Comparison of ENCODE assay signal across 16 cellular contexts in genomic region chr15:57245130-57245529, GRCh38.
DNase-seq lines count a peak whose midpoint lies in the region; TF ChIP-seq lines count a peak whose summit lies in the region.
"Had no signal": no experiment of that assay in that cellular context is flagged by ENCODE, and none has a peak within 500 bp of the region (broad histone marks: within the 10 kb centered on the region; RNA-seq: fewer than 3 reads in every experiment).

No MANE protein-coding gene starts in this region.

- TF ChIP-seq CTCF in foreskin fibroblast (IDR thresholded peaks at IDR 0.05; ENCODE audit: low read depth, low read length) (no peak), progenitor cell of endocrine pancreas (IDR thresholded peaks at IDR 0.05; ENCODE audit: unreplicated experiment) (no peak)

- H3K36me3 Mint-ChIP-seq in progenitor cell of endocrine pancreas (ENCODE audit: insufficient read depth), result peaks cover 23% of the 10 kb centered on the region
- peaks cover 26% of the 10 kb centered on the region for H3K36me3 Mint-ChIP-seq in activated CD4-positive, alpha-beta T cell treated with anti-CD3 and anti-CD28 coated beads, Interleukin-2, amount 10 ng/mL, durations not matched to agents 7 days and 5 days (ENCODE audit: low read depth)

- POLR2A ChIA-PET in activated CD4-positive, alpha-beta T cell treated with anti-CD3 and anti-CD28 coated beads, Interleukin-2, amount 10 ng/mL, durations not matched to agents 7 days and 5 days (lab: Charles Lee), result no interaction called here

- H3K9me3 Mint-ChIP-seq in progenitor cell of endocrine pancreas (ENCODE audit: low read depth), result no peaks in the 10 kb centered on the region
- H3K9me3 Mint-ChIP-seq in activated CD4-positive, alpha-beta T cell treated with anti-CD3 and anti-CD28 coated beads, Interleukin-2, amount 10 ng/mL, durations not matched to agents 7 days and 5 days, result no peaks in the 10 kb centered on the region
- H3K9me3 Mint-ChIP-seq: neural progenitor cell had no signal

- DNase-seq in NCI-H1436 (lab: John Stamatoyannopoulos, UW) (peak; percentile 31), NCI-H1436 treated with DMSO at 0.1 percent for 48 hours (lab: John Stamatoyannopoulos, UW) (no peak), NOMO-1 (lab: John Stamatoyannopoulos, UW; ENCODE audit: unreplicated experiment in 2 of 2) (peak; percentile 34 to 83), foreskin fibroblast (peak; percentile 20 to 43), progenitor cell of endocrine pancreas (ENCODE audit: low spot score, unreplicated experiment) (no peak), A172 (ENCODE audit: low spot score) (no peak), medulla oblongata (ENCODE audit: extremely low spot score) (no peak)
- no peak for DNase-seq in activated CD4-positive, alpha-beta T cell treated with anti-CD3 and anti-CD28 coated beads, Interleukin-2, amount 10 ng/mL, durations not matched to agents 7 days and 5 days
- DNase-seq: 8988T; activated T-cell treated with anti-CD3 and anti-CD28 coated beads, Interleukin-2, amount 50 U/mL, for 48 hours; NCI-H446 treated with DMSO at 0.1 percent for 48 hours; SHP77 treated with DMSO at 0.1 percent for 48 hours; stimulated activated CD4-positive, alpha-beta T cell treated with anti-CD3 and anti-CD28 coated beads, Interleukin-12 subunit alpha, Interleukin-12 subunit beta, amount 100 ng/mL, for 4 hours; transverse colon had no signal

- H3K27me3 Mint-ChIP-seq in progenitor cell of endocrine pancreas, result no peaks in the 10 kb centered on the region
- H3K27me3 Mint-ChIP-seq in activated CD4-positive, alpha-beta T cell treated with anti-CD3 and anti-CD28 coated beads, Interleukin-2, amount 10 ng/mL, durations not matched to agents 7 days and 5 days, result no peaks in the 10 kb centered on the region

- peak overlapping the region; percentile 6 for H3K27ac Mint-ChIP-seq in progenitor cell of endocrine pancreas
- H3K27ac Mint-ChIP-seq in activated CD4-positive, alpha-beta T cell treated with anti-CD3 and anti-CD28 coated beads, Interleukin-2, amount 10 ng/mL, durations not matched to agents 7 days and 5 days, result no peak overlapping the region
- H3K27ac Mint-ChIP-seq: neural progenitor cell had no signal

- no peaks in the 10 kb centered on the region for H3K4me1 Mint-ChIP-seq in progenitor cell of endocrine pancreas (ENCODE audit: low read depth)
- no peaks in the 10 kb centered on the region for H3K4me1 Mint-ChIP-seq in activated CD4-positive, alpha-beta T cell treated with anti-CD3 and anti-CD28 coated beads, Interleukin-2, amount 10 ng/mL, durations not matched to agents 7 days and 5 days

- CTCF ChIA-PET in activated CD4-positive, alpha-beta T cell treated with anti-CD3 and anti-CD28 coated beads, Interleukin-2, amount 10 ng/mL, durations not matched to agents 7 days and 5 days (lab: Charles Lee), result interaction anchor here (1.3 kb wide), 1 partner anchor 17 kb away, joined by 3 read pairs; no protein-coding TSS in a partner anchor

- no peak overlapping the region for H3K4me3 ChIP-seq in foreskin fibroblast (ENCODE audit: low read depth in 1 of 2, low read length in 2 of 2)
- H3K4me3 ChIP-seq: GM12878, neural progenitor cell, transverse colon had no signal

- H3K4me3 Mint-ChIP-seq in progenitor cell of endocrine pancreas (ENCODE audit: low read depth), result no peak overlapping the region
- H3K4me3 Mint-ChIP-seq in activated CD4-positive, alpha-beta T cell treated with anti-CD3 and anti-CD28 coated beads, Interleukin-2, amount 10 ng/mL, durations not matched to agents 7 days and 5 days, result no peak overlapping the region
- H3K4me3 Mint-ChIP-seq: neural progenitor cell had no signal

Comparison
In these comparisons a context has a peak if more than half of its experiments do, and no peak if none do; other contexts are left out.
1. DNase-seq: peak in NCI-H1436 (single experiment), NOMO-1 (2 of 2) and foreskin fibroblast (2 of 2); none in NCI-H1436 treated with DMSO at 0.1 percent for 48 hours (single experiment), progenitor cell of endocrine pancreas (single experiment), A172 (single experiment), activated CD4-positive, alpha-beta T cell treated with anti-CD3 and anti-CD28 coated beads, Interleukin-2, amount 10 ng/mL, durations not matched to agents 7 days and 5 days (single experiment) and medulla oblongata (single experiment).